8 cellular contexts compared by ENCODE assay signal in genomic region chr19:4139614-4140236, GRCh38. TPM values are rescaled to one million over a fixed set of nuclear protein-coding genes. Genes with fewer than 3 reads are reported as not detected.
DNase-seq lines count a peak whose midpoint lies in the region; ATAC-seq and TF ChIP-seq lines count a peak whose summit lies in the region.

No MANE protein-coding gene starts in this region.

- no peaks in the 10 kb centered on the region for H3K27me3 ChIP-seq in CD8-positive, alpha-beta T cell (ENCODE audit: insufficient read depth, low read length)
- no peaks in the 10 kb centered on the region for H3K27me3 ChIP-seq in HL-60 (ENCODE audit: insufficient read depth, poor library complexity, severe bottlenecking)

- intact Hi-C loops in CD8-positive, alpha-beta T cell (cut with DNase I, micrococcal nuclease), result loop anchor here (1.0 to 5.0 kb wide), 7 partner anchors 15 to 473 kb away; partner anchors contain the start of gene MAP2K2 (in 1 of the 2)

- H3K27me3 Mint-ChIP-seq in CD8-positive, alpha-beta T cell (ENCODE audit: low read depth), result peaks cover 11% of the 10 kb centered on the region

- CTCF ChIA-PET in CD8-positive, alpha-beta T cell (lab: Charles Lee), result interaction anchor here (0.6 to 3.7 kb wide), 42 partner anchors 9 to 401 kb away, joined by 3 to 25 read pairs (median 5); partner anchors contain the start of genes CREB3L3, EEF2 and PIAS4

- no peak overlapping the region for H3K27ac ChIP-seq in CD8-positive, alpha-beta T cell (ENCODE audit: low read depth, low read length)
- H3K27ac ChIP-seq in HL-60 (replicated peaks), result no peak overlapping the region

- no peaks in the 10 kb centered on the region for H3K36me3 ChIP-seq in CD8-positive, alpha-beta T cell (ENCODE audit: insufficient read depth, low read length)

- peaks cover 8% of the 10 kb centered on the region for H3K4me1 Mint-ChIP-seq in CD8-positive, alpha-beta T cell (ENCODE audit: low read depth)

- POLR2A ChIA-PET in CD8-positive, alpha-beta T cell (lab: Charles Lee), result interaction anchor here (0.9 to 1.5 kb wide), 8 partner anchors 35 to 154 kb away, joined by 3 to 8 read pairs (median 4); partner anchors contain the start of gene EEF2

- H3K4me3 Mint-ChIP-seq in CD8-positive, alpha-beta T cell, result no peak overlapping the region

- ATAC-seq in CD8-positive, alpha-beta T cell, result peak; percentile 96
- no peak for ATAC-seq in HG03432 (IDR thresholded peaks at IDR 0.05; ENCODE audit: unreplicated experiment)

- H3K9me3 ChIP-seq in CD8-positive, alpha-beta T cell (ENCODE audit: low read length), result no peaks in the 10 kb centered on the region

- no peak overlapping the region for H3K4me3 ChIP-seq in CD8-positive, alpha-beta T cell (ENCODE audit: low read depth, low read length)
- H3K4me3 ChIP-seq in HL-60 (replicated peaks; ENCODE audit: insufficient read depth, low read length) (no peak overlapping the region), fibroblast of the aortic adventitia (ENCODE audit: low read depth, low read length) (no peak overlapping the region)

- no peaks in the 10 kb centered on the region for H3K9me3 Mint-ChIP-seq in CD8-positive, alpha-beta T cell

- peak; percentile 75 to 96 (median 87) for DNase-seq in CD8-positive, alpha-beta T cell
- DNase-seq in HL-60 (ENCODE audit: low read depth in 1 of 2, low spot score in 1 of 2) (peak in 1 of 2 experiments; percentile 85), RKO (ENCODE audit: low spot score) (peak; percentile 54), fibroblast of the aortic adventitia (ENCODE audit: low read depth) (peak; percentile 55), occipital lobe (lab: John Stamatoyannopoulos, UW) (peak; percentile 21), superior temporal gyrus (ENCODE audit: extremely low spot score) (peak; percentile 52)
- peak; percentile 96 to 97 for DNase-seq in activated T-cell treated with anti-CD3 and anti-CD28 coated beads, Interleukin-2, amount 50 U/mL, for 48 hours

- no peaks in the 10 kb centered on the region for H3K36me3 Mint-ChIP-seq in CD8-positive, alpha-beta T cell

- TF ChIP-seq CTCF in CD8-positive, alpha-beta T cell (IDR thresholded peaks at IDR 0.05), result peak; percentile 83
- TF ChIP-seq CTCF in HL-60 (IDR thresholded peaks at IDR 0.05; ENCODE audit: insufficient read depth, low read length) (peak; percentile 86), fibroblast of the aortic adventitia (IDR thresholded peaks at IDR 0.05; ENCODE audit: insufficient read depth, low read length) (peak; percentile 88)

- no peak overlapping the region for H3K27ac Mint-ChIP-seq in CD8-positive, alpha-beta T cell

- peaks cover 8% of the 10 kb centered on the region for H3K4me1 ChIP-seq in CD8-positive, alpha-beta T cell (ENCODE audit: insufficient read depth, low read length)

RNA-seq across cellular contexts. Expression of gene CREB3L3, which starts 13.7 kb away (rescaled TPM):
- not detected for total RNA-seq in CD8-positive, alpha-beta T cell
- not detected in 2 replicates for total RNA-seq in fibroblast of the aortic adventitia (ENCODE audit: low replicate concordance)
- total RNA-seq in occipital lobe, result not detected

RNA-seq across cellular contexts. Expression of gene MAP2K2, which starts 15.8 kb away (rescaled TPM):
- 10 to 100 TPM; 73.9 to 76.8 TPM for total RNA-seq in CD8-positive, alpha-beta T cell
- total RNA-seq in fibroblast of the aortic adventitia (ENCODE audit: low replicate concordance) (177 and 215 TPM in 2 replicates), occipital lobe (61.3 TPM)

RNA-seq across cellular contexts. Expression of gene SIRT6, which starts 42.6 kb away (rescaled TPM):
- 10 to 100 TPM; 12.0 to 13.0 TPM for total RNA-seq in CD8-positive, alpha-beta T cell
- 12.6 and 14.7 TPM in 2 replicates for total RNA-seq in fibroblast of the aortic adventitia (ENCODE audit: low replicate concordance)
- total RNA-seq in occipital lobe, result 8.7 TPM

RNA-seq across cellular contexts. Expression of gene ANKRD24, which starts 42.8 kb away (rescaled TPM):
- 1 to 10 TPM in 1 of 2 experiments, under 1 TPM in 1; 0.83 to 1.2 TPM for total RNA-seq in CD8-positive, alpha-beta T cell
- total RNA-seq in fibroblast of the aortic adventitia (ENCODE audit: low replicate concordance) (0.99 and 5.1 TPM in 2 replicates), occipital lobe (16.4 TPM)
